Comparison of ENCODE assay signal across 8 cellular contexts in the genomic region with DNA sequence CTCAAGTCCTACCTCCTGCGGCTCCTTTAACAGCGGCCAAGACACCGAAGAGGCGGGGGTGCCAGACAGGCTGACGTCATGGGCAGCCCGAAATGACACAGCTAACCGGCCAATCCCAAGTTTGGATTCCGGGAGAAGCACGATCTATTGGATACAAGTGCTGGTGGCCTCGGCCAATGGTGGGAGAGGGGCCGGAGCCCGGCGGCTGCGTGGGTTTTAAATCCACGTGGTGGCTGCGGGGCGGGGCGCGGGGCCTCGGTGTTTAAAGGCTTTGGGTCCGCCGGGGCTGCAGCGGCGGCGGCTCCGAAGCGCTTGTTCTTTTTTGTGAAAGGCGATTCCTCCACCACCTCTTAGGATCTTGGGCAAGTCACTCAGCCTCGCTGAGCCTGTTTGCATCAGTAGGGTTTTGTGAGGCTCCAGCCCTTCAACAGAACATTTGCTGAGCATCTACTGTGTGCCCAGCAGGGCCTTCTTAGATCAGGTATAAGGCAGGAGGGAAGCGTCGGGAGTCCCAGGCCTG. TPM values are rescaled to one million over a fixed set of nuclear protein-coding genes. Genes with fewer than 3 reads are reported as not detected.
A peak's percentile ranks its signal among the peaks of the same experiment; 100 is the strongest.
DNase-seq lines count a peak whose midpoint lies in the region; ATAC-seq, FAIRE-seq and TF ChIP-seq lines count a peak whose summit lies in the region.

No MANE protein-coding gene starts in this region.

- H3K9me3 ChIP-seq in cardiac muscle cell (ENCODE audit: low read depth) (no peaks in the 10 kb centered on the region), pancreas (no peaks in the 10 kb centered on the region), thymus (ENCODE audit: control insufficient read depth) (no peaks in the 10 kb centered on the region)

- H3K4me3 ChIP-seq in cardiac muscle cell (peak overlapping the region; percentile 5), pancreas (peak overlapping the region in 2 of 4 donors; percentile 18 to 29), thymus (ENCODE audit: low read length) (peak overlapping the region; percentile 5)

- H3K4me1 Mint-ChIP-seq in HFFc6 (ENCODE audit: low read depth): peaks cover 51% of the 10 kb centered on the region
- H3K4me1 Mint-ChIP-seq in activated naive CD8-positive, alpha-beta T cell treated with anti-CD3 and anti-CD28 coated beads, Interleukin-2, amount 50 U/mL, for 24 hours: peaks cover 17% of the 10 kb centered on the region

- WGBS in pancreas, 2 donors: 0 to 1% methylated on average over 31 of the region's 31 CpGs
- WGBS in thymus: 1% methylated on average over 31 of the region's 31 CpGs

- H3K27me3 ChIP-seq in cardiac muscle cell (peaks cover 3% of the 10 kb centered on the region), pancreas (no peaks in the 10 kb centered on the region), thymus (ENCODE audit: control insufficient read depth, insufficient read depth) (peaks cover 13% of the 10 kb centered on the region)

- ATAC-seq in activated naive CD8-positive, alpha-beta T cell treated with anti-CD3 and anti-CD28 coated beads, Interleukin-2, amount 50 U/mL, for 24 hours: peak; percentile 97
- peak; percentile 99 to 100 (median 99) for ATAC-seq in pancreas

- peaks cover 13% of the 10 kb centered on the region for H3K27me3 Mint-ChIP-seq in HFFc6 (ENCODE audit: insufficient read depth)
- peaks cover 2% of the 10 kb centered on the region for H3K27me3 Mint-ChIP-seq in activated naive CD8-positive, alpha-beta T cell treated with anti-CD3 and anti-CD28 coated beads, Interleukin-2, amount 50 U/mL, for 24 hours

- no peaks in the 10 kb centered on the region for H3K9me3 Mint-ChIP-seq in HFFc6
- no peaks in the 10 kb centered on the region for H3K9me3 Mint-ChIP-seq in activated naive CD8-positive, alpha-beta T cell treated with anti-CD3 and anti-CD28 coated beads, Interleukin-2, amount 50 U/mL, for 24 hours

- H3K4me3 Mint-ChIP-seq in HFFc6: peak overlapping the region; percentile 68
- H3K4me3 Mint-ChIP-seq in activated naive CD8-positive, alpha-beta T cell treated with anti-CD3 and anti-CD28 coated beads, Interleukin-2, amount 50 U/mL, for 24 hours: peak overlapping the region; percentile 51

- no peak overlapping the region for H3K27ac ChIP-seq in cardiac muscle cell
- no peak overlapping the region for H3K27ac ChIP-seq in pancreas
- H3K27ac ChIP-seq in thymus (ENCODE audit: low read depth): no peak overlapping the region

- no peak overlapping the region for H3K27ac Mint-ChIP-seq in HFFc6
- H3K27ac Mint-ChIP-seq in activated naive CD8-positive, alpha-beta T cell treated with anti-CD3 and anti-CD28 coated beads, Interleukin-2, amount 50 U/mL, for 24 hours: peak overlapping the region; percentile 18

- H3K4me1 ChIP-seq in cardiac muscle cell (ENCODE audit: low read depth) (no peaks in the 10 kb centered on the region), pancreas (peaks cover 0 to 7% (median 6%) of the 10 kb centered on the region in 3 donors), thymus (ENCODE audit: control insufficient read depth, insufficient read depth, low read length) (no peaks in the 10 kb centered on the region)

- TF ChIP-seq CTCF in HFFc6 (IDR thresholded peaks at IDR 0.05) (no peak), cardiac muscle cell (IDR thresholded peaks at IDR 0.05; ENCODE audit: low read depth, low read length) (no peak), pancreas (IDR thresholded peaks at IDR 0.05) (no peak)

- H3K36me3 Mint-ChIP-seq in HFFc6 (ENCODE audit: low read depth): no peaks in the 10 kb centered on the region
- no peaks in the 10 kb centered on the region for H3K36me3 Mint-ChIP-seq in activated naive CD8-positive, alpha-beta T cell treated with anti-CD3 and anti-CD28 coated beads, Interleukin-2, amount 50 U/mL, for 24 hours (ENCODE audit: low read depth)

- H3K36me3 ChIP-seq in cardiac muscle cell (no peaks in the 10 kb centered on the region), pancreas (no peaks in the 10 kb centered on the region), thymus (ENCODE audit: control insufficient read depth, insufficient read depth) (no peaks in the 10 kb centered on the region)

- DNase-seq in GM03348 (ENCODE audit: low spot score) (peak; percentile 99), HFFc6 (peak; percentile 96), MV-4-11 (lab: John Stamatoyannopoulos, UW) (peak; percentile 98), SW480 (ENCODE audit: low spot score) (peak; percentile 99), cardiac muscle cell (ENCODE audit: low read depth in 1 of 2, low spot score in 1 of 2) (peak; percentile 99), pancreas (peak; percentile 94 to 97 (median 96))
- DNase-seq in activated naive CD8-positive, alpha-beta T cell treated with anti-CD3 and anti-CD28 coated beads, Interleukin-2, amount 50 U/mL, for 24 hours: peak; percentile 92

- peak; percentile 98 for FAIRE-seq in pancreas (lab: Jason Lieb, UNC)

- intact Hi-C loops in pancreas (cut with DNase I): no loop called here

RNA-seq across cellular contexts. Expression of gene PMEPA1, which starts 8.7 kb away (rescaled TPM):
- total RNA-seq in HFFc6 (2021; fragmentation: NEBNext Ultra II Directional; extraction: Animal tissue kit (Norgen Biotek cat#: 25700)): 1 to 10 TPM; 4.7 to 8.0 (median 5.3) TPM
- total RNA-seq in cardiac muscle cell: 2.4 and 8.8 TPM in 2 replicates
- 10.5 and 10.9 TPM in 2 replicates for polyA plus RNA-seq in cardiac muscle cell
- total RNA-seq in pancreas: 10 to 100 TPM; 24.8 to 98.2 (median 33.6) TPM
- 10 to 100 TPM; 28.4 to 45.5 TPM for polyA plus RNA-seq in pancreas
- 5.1 TPM for polyA plus RNA-seq in thymus
